ENCODE assay signal across 8 cellular contexts in genomic region chr2:27356056-27356381, GRCh38. TPM values are rescaled to one million over a fixed set of nuclear protein-coding genes. Genes with fewer than 3 reads are reported as not detected.
DNase-seq lines count a peak whose midpoint lies in the region; ATAC-seq, FAIRE-seq and TF ChIP-seq lines count a peak whose summit lies in the region.

No MANE protein-coding gene starts in this region.

- no peaks in the 10 kb centered on the region for H3K36me3 ChIP-seq in colonic mucosa
- H3K36me3 ChIP-seq in thymus (ENCODE audit: control insufficient read depth, insufficient read depth), result no peaks in the 10 kb centered on the region

- H3K27me3 ChIP-seq in colonic mucosa (no peaks in the 10 kb centered on the region), thymus (ENCODE audit: control insufficient read depth, insufficient read depth) (no peaks in the 10 kb centered on the region)

- ATAC-seq in GM19395 (IDR thresholded peaks at IDR 0.05; ENCODE audit: unreplicated experiment) (peak; percentile 32), HG03457 (IDR thresholded peaks at IDR 0.05; ENCODE audit: unreplicated experiment) (peak; percentile 31)

- DNase-seq in DMS79 treated with DMSO at 0.1 percent for 48 hours (lab: John Stamatoyannopoulos, UW) (peak; percentile 64), RWPE1 (ENCODE audit: low spot score) (peak; percentile 34), colonic mucosa (no peak), lower leg skin (ENCODE audit: low spot score in 2 of 2) (peak; percentile 26 to 87), GM12891 (ENCODE audit: insufficient read length, low spot score) (no peak)

- FAIRE-seq in GM12891 (lab: Jason Lieb, UNC), result no peak

- CTCF ChIA-PET in RWPE1 (lab: Yijun Ruan, JAX), result interaction anchor here (0.6 to 1.5 kb wide), 2 partner anchors 15 to 268 kb away, joined by 3 read pairs; no protein-coding TSS in a partner anchor

- peaks cover 11% of the 10 kb centered on the region for H3K4me1 ChIP-seq in colonic mucosa
- H3K4me1 ChIP-seq in thymus (ENCODE audit: control insufficient read depth, insufficient read depth, low read length), result peaks cover 10% of the 10 kb centered on the region

- peak overlapping the region; percentile 96 for H3K27ac ChIP-seq in RWPE1
- peak overlapping the region; percentile 94 for H3K27ac ChIP-seq in colonic mucosa
- H3K27ac ChIP-seq in thymus (ENCODE audit: low read depth), result peak overlapping the region; percentile 95

- POLR2A ChIA-PET in RWPE1 (lab: Yijun Ruan, JAX; ENCODE audit: low non-redundant PET), result no interaction called here

- 0% methylated on average over 12 of the region's 12 CpGs for WGBS in lower leg skin, 2 donors
- WGBS in thymus, result under 1% methylated on average over 12 of the region's 12 CpGs

- intact Hi-C loops in colonic mucosa (cut with DNase I) (no loop called here), lower leg skin (cut with DNase I; ENCODE audit: low total_unique reads) (no loop called here)

- no peak for TF ChIP-seq CTCF in RWPE1 (conservative IDR thresholded peaks at IDR 0.05; ENCODE audit: low read depth)
- no peak for TF ChIP-seq CTCF in colonic mucosa (IDR thresholded peaks at IDR 0.05)
- TF ChIP-seq CTCF in lower leg skin (IDR thresholded peaks at IDR 0.05), result no peak

- TF ChIP-seq POLR2A in lower leg skin (IDR thresholded peaks at IDR 0.05) (no peak), GM12891 (IDR thresholded peaks at IDR 0.05; ENCODE audit: low read depth, low read length) (no peak)

- peak overlapping the region; percentile 78 for H3K4me3 ChIP-seq in colonic mucosa
- H3K4me3 ChIP-seq in lower leg skin (ENCODE audit: low read depth, poor library complexity, severe bottlenecking), result peak overlapping the region; percentile 81
- H3K4me3 ChIP-seq in thymus (ENCODE audit: low read length), result peak overlapping the region; percentile 93

- H3K9ac ChIP-seq in colonic mucosa (ENCODE audit: low read depth in 2 of 2, low read length in 2 of 2), result peak overlapping the region; percentile 91 to 98

- no peaks in the 10 kb centered on the region for H3K9me3 ChIP-seq in colonic mucosa
- H3K9me3 ChIP-seq in thymus (ENCODE audit: control insufficient read depth), result no peaks in the 10 kb centered on the region

TF ChIP-seq in GM12891, 5 proteins besides CTCF, POLR2A, EP300 and RAD21:
- TF ChIP-seq TAF1 (IDR thresholded peaks at IDR 0.05; ENCODE audit: low read depth, low read length) (no peak), SPI1 (IDR thresholded peaks at IDR 0.05; ENCODE audit: low read depth, low read length) (no peak), POLR2AphosphoS5 (IDR thresholded peaks at IDR 0.05; ENCODE audit: low read depth, low read length) (no peak; the same call in 1 of the 2 replicates), PAX5 (IDR thresholded peaks at IDR 0.05; ENCODE audit: insufficient read depth, low read length, severe bottlenecking) (no peak), POU2F2 (IDR thresholded peaks at IDR 0.05; ENCODE audit: low read depth, low read length) (no peak)

RNA-seq across cellular contexts. Expression of gene GTF3C2, which starts 0.5 kb away (rescaled TPM):
- total RNA-seq in colonic mucosa (10 to 100 TPM; 48.4 to 60.0 TPM), lower leg skin (100 to 1,000 TPM in 1 of 4 donors, 10 to 100 TPM in 3; 54.3 to 125 (median 62.9) TPM)
- 39.9 TPM for polyA plus RNA-seq in thymus
- polyA plus RNA-seq in GM12891 (2012; ENCODE audit: low read depth, missing spikeins), result 45.3 TPM

RNA-seq across cellular contexts. Expression of gene EIF2B4, which starts 14.1 kb away (rescaled TPM):
- total RNA-seq in colonic mucosa (10 to 100 TPM; 34.5 to 35.4 TPM), lower leg skin (10 to 100 TPM; 49.3 to 64.3 (median 57.2) TPM)
- 56.0 TPM for polyA plus RNA-seq in thymus
- polyA plus RNA-seq in GM12891 (2012; ENCODE audit: low read depth, missing spikeins), result 28.1 TPM

RNA-seq across cellular contexts. Expression of gene SNX17, which starts 14.4 kb away (rescaled TPM):
- total RNA-seq in colonic mucosa, result 10 to 100 TPM; 77.1 to 99.6 TPM
- total RNA-seq in lower leg skin, result 100 to 1,000 TPM in 1 of 4 donors, 10 to 100 TPM in 3; 72.3 to 101 (median 80.2) TPM
- polyA plus RNA-seq in thymus, result 77.8 TPM
- polyA plus RNA-seq in GM12891 (2012; ENCODE audit: low read depth, missing spikeins), result 87.4 TPM

RNA-seq across cellular contexts. Expression of gene ZNF513, which starts 24.5 kb away (rescaled TPM):
- total RNA-seq in colonic mucosa (10 to 100 TPM; 21.7 to 24.5 TPM), lower leg skin (10 to 100 TPM in 3 of 4 donors, 1 to 10 TPM in 1; 8.3 to 14.9 (median 11.5) TPM)
- 30.7 TPM for polyA plus RNA-seq in thymus
- polyA plus RNA-seq in GM12891 (2012; ENCODE audit: low read depth, missing spikeins), result 10.1 TPM

RNA-seq across cellular contexts. Expression of gene MPV17, which starts 33.1 kb away (rescaled TPM):
- total RNA-seq in colonic mucosa (10 to 100 TPM; 35.0 to 58.3 TPM), lower leg skin (10 to 100 TPM; 27.2 to 44.8 (median 37.0) TPM)
- polyA plus RNA-seq in thymus, result 94.1 TPM
- 90.6 TPM for polyA plus RNA-seq in GM12891 (2012; ENCODE audit: low read depth, missing spikeins)

Comparison
In these comparisons a context has a peak if more than half of its experiments do, and no peak if none do; other contexts are left out.
1. DNase-seq: peak in DMS79 treated with DMSO at 0.1 percent for 48 hours (single experiment), RWPE1 (single experiment) and lower leg skin (2 of 2); none in colonic mucosa (single experiment) and GM12891 (single experiment).
2. Peak in every context shown above with its lines, with median percentiles within 50 percentile points of each other: H3K27ac ChIP-seq and H3K4me3 ChIP-seq.